24 cellular contexts compared by ENCODE assay signal in genomic region chr1:231903586-231904081, GRCh38.
"Had no signal": no experiment of that assay in that cellular context is flagged by ENCODE, and none has a peak within 500 bp of the region (broad histone marks: within the 10 kb centered on the region; RNA-seq: fewer than 3 reads in every experiment).

No MANE protein-coding gene starts in this region.

- H3K27me3 Mint-ChIP-seq: activated naive CD4-positive, alpha-beta T cell treated with anti-CD3 and anti-CD28 coated beads, Interleukin-2, amount 10 ng/mL, durations not matched to agents 7 days and 5 days; activated naive CD8-positive, alpha-beta T cell treated with anti-CD3 and anti-CD28 coated beads, Interleukin-2, amount 10 ng/mL, durations not matched to agents 7 days and 5 days; effector memory CD8-positive, alpha-beta T cell; natural killer cell treated with Interleukin-12 subunit alpha and Interleukin-12 subunit beta and Interleukin-15 and Interleukin-18, amount 100 ng/mL, for 72 hours had no signal

- H3K27ac ChIP-seq: brain microvascular endothelial cell, coronary artery, foreskin keratinocyte, left lung, neutrophil, skin epidermis, testis, transverse colon, VCaP had no signal

- H3K4me3 ChIP-seq: coronary artery, left lung, lung, skin epidermis, testis, transverse colon had no signal

- H3K36me3 Mint-ChIP-seq: natural killer cell treated with Interleukin-12 subunit alpha and Interleukin-12 subunit beta and Interleukin-15 and Interleukin-18, amount 100 ng/mL, for 72 hours had no signal

- H3K27ac Mint-ChIP-seq: activated naive CD4-positive, alpha-beta T cell treated with anti-CD3 and anti-CD28 coated beads, Interleukin-2, amount 10 ng/mL, durations not matched to agents 7 days and 5 days; activated naive CD8-positive, alpha-beta T cell treated with anti-CD3 and anti-CD28 coated beads, Interleukin-2, amount 10 ng/mL, durations not matched to agents 7 days and 5 days; natural killer cell treated with Interleukin-12 subunit alpha and Interleukin-12 subunit beta and Interleukin-15 and Interleukin-18, amount 100 ng/mL, for 72 hours had no signal

- ATAC-seq: effector memory CD8-positive, alpha-beta T cell; esophagus mucosa; foreskin keratinocyte; left lung; sciatic nerve; stimulated activated naive CD8-positive, alpha-beta T cell treated with anti-CD3 and anti-CD28 coated beads, Interleukin-15, Interleukin-2, amounts not matched to agents 100 U/mL and 50 U/mL, for 24 hours had no signal

- H3K27me3 ChIP-seq: brain microvascular endothelial cell, foreskin keratinocyte, left lung, neutrophil, testis, transverse colon had no signal

- H3K9me3 Mint-ChIP-seq: natural killer cell treated with Interleukin-12 subunit alpha and Interleukin-12 subunit beta and Interleukin-15 and Interleukin-18, amount 100 ng/mL, for 72 hours had no signal

- H3K4me3 Mint-ChIP-seq: activated naive CD4-positive, alpha-beta T cell treated with anti-CD3 and anti-CD28 coated beads, Interleukin-2, amount 10 ng/mL, durations not matched to agents 7 days and 5 days; activated naive CD8-positive, alpha-beta T cell treated with anti-CD3 and anti-CD28 coated beads, Interleukin-2, amount 10 ng/mL, durations not matched to agents 7 days and 5 days; effector memory CD8-positive, alpha-beta T cell; natural killer cell treated with Interleukin-12 subunit alpha and Interleukin-12 subunit beta and Interleukin-15 and Interleukin-18, amount 100 ng/mL, for 72 hours had no signal

- H3K9me3 ChIP-seq: neutrophil, testis, transverse colon had no signal

- DNase-seq: activated CD4-positive, alpha-beta T cell treated with anti-CD3 and anti-CD28 coated beads for 4 hours; activated CD4-positive, alpha-beta T cell treated with anti-CD3 and anti-CD28 coated beads, Interleukin-2, amount 50 U/mL, for 48 hours; activated CD8-positive, alpha-beta memory T cell treated with anti-CD3 and anti-CD28 coated beads for 24 hours; activated gamma-delta T cell; activated naive CD4-positive, alpha-beta T cell treated with anti-CD3 and anti-CD28 coated beads, Interleukin-2, amount 10 ng/mL, durations not matched to agents 7 days and 5 days; activated naive CD8-positive, alpha-beta T cell treated with anti-CD3 and anti-CD28 coated beads, Interleukin-2, amount 10 ng/mL, durations not matched to agents 7 days and 5 days; brain microvascular endothelial cell; effector memory CD8-positive, alpha-beta T cell; foreskin keratinocyte; left lung; mesendoderm; stimulated activated CD4-positive, alpha-beta T cell treated with anti-CD3 and anti-CD28 coated beads, Interleukin-12 subunit alpha, Interleukin-12 subunit beta, amount 100 ng/mL, for 4 hours; stimulated activated CD4-positive, alpha-beta T cell treated with anti-CD3 and anti-CD28 coated beads, Interleukin-4, amount 100 ng/mL, for 1 hour; stimulated activated naive CD8-positive, alpha-beta T cell treated with anti-CD3 and anti-CD28 coated beads, Interleukin-15, Interleukin-2, amounts not matched to agents 100 U/mL and 50 U/mL, for 24 hours; testis; transverse colon had no signal

- H3K4me1 ChIP-seq: foreskin keratinocyte, left lung, testis, transverse colon had no signal

- H3K36me3 ChIP-seq: brain microvascular endothelial cell, left lung, neutrophil, transverse colon had no signal
